21 cellular contexts compared by ENCODE assay signal in genomic region chr14:33359288-33359881, GRCh38.
"Had no signal": no experiment of that assay in that cellular context is flagged by ENCODE, and none has a peak within 500 bp of the region (broad histone marks: within the 10 kb centered on the region; RNA-seq: fewer than 3 reads in every experiment).

No MANE protein-coding gene starts in this region.

- ATAC-seq: activated CD4-positive, CD25-positive, alpha-beta regulatory T cell treated with anti-CD3 and anti-CD28 coated beads, Interleukin-2, amount 50 U/mL, for 24 hours; activated T-cell treated with anti-CD3 and anti-CD28 coated beads, Interleukin-2, amount 50 U/mL, for 72 hours; gastroesophageal sphincter; heart left ventricle; natural killer cell; sciatic nerve; stimulated activated memory B cell treated with anti-CD40 and anti-IgM and Interleukin-4, amounts not matched to agents 10 μg/mL and 1 μg/mL and 100 μg/mL, for 72 hours had no signal

- H3K9me3 ChIP-seq: gastroesophageal sphincter, heart left ventricle, left ventricle myocardium inferior, neutrophil, pancreas, spleen, testis, upper lobe of left lung had no signal

- H3K36me3 ChIP-seq: gastroesophageal sphincter, heart left ventricle, left ventricle myocardium inferior, neutrophil, pancreas, spleen, upper lobe of left lung had no signal

- H3K4me1 ChIP-seq: gastroesophageal sphincter, pancreas, testis, upper lobe of left lung had no signal

- H3K27ac ChIP-seq: coronary artery, gastroesophageal sphincter, heart left ventricle, left ventricle myocardium inferior, neutrophil, pancreas, testis, upper lobe of left lung had no signal

- H3K4me3 ChIP-seq: coronary artery, gastroesophageal sphincter, heart left ventricle, left ventricle myocardium inferior, pancreas, spleen, testis, upper lobe of left lung had no signal

- FAIRE-seq: endometrium, pancreas had no signal

- DNase-seq: activated CD4-positive, alpha-beta T cell treated with anti-CD3 and anti-CD28 coated beads, Interleukin-2, amount 50 U/mL, for 4 hours; activated effector memory CD4-positive, alpha-beta T cell treated with anti-CD3 and anti-CD28 coated beads, Interleukin-2, amount 50 U/mL, for 16 hours; activated naive CD4-positive, alpha-beta T cell treated with anti-CD3 and anti-CD28 coated beads, Interleukin-2, amount 50 U/mL, for 16 hours; activated T-cell treated with anti-CD3 and anti-CD28 coated beads, Interleukin-2, amount 50 U/mL, for 72 hours; aorta; heart left ventricle; left ventricle myocardium inferior; mesendoderm; natural killer cell; pancreas; spleen; stimulated activated CD4-positive, alpha-beta T cell treated with anti-CD3 and anti-CD28 coated beads, Interleukin-4, amount 100 ng/mL, for 4 hours; testis had no signal

- H3K27me3 ChIP-seq: gastroesophageal sphincter, neutrophil, pancreas, spleen, testis, upper lobe of left lung had no signal
